ENCODE assay signal across 15 cellular contexts in genomic region chr14:96269359-96269710, GRCh38. TPM values are rescaled to one million over a fixed set of nuclear protein-coding genes. Genes with fewer than 3 reads are reported as not detected.
DNase-seq lines count a peak whose midpoint lies in the region; ATAC-seq and TF ChIP-seq lines count a peak whose summit lies in the region.
"Had no signal": no experiment of that assay in that cellular context is flagged by ENCODE, and none has a peak within 500 bp of the region (broad histone marks: within the 10 kb centered on the region; RNA-seq: fewer than 3 reads in every experiment).

No MANE protein-coding gene starts in this region.

- 71% methylated on average over 10 of the region's 10 CpGs for WGBS in esophagus muscularis mucosa
- 62 to 64% methylated on average over 10 of the region's 10 CpGs for WGBS in lower leg skin, 2 donors

- H3K4me3 ChIP-seq in esophagus muscularis mucosa = no peak overlapping the region
- no peak overlapping the region for H3K4me3 ChIP-seq in uterus
- no peak overlapping the region for H3K4me3 ChIP-seq in lower leg skin (ENCODE audit: low read depth, poor library complexity, severe bottlenecking)
- H3K4me3 ChIP-seq: dorsolateral prefrontal cortex had no signal

- H3K9me3 ChIP-seq in esophagus muscularis mucosa (peaks cover 0 to 11% (median 4%) of the 10 kb centered on the region in 4 donors), uterus (no peaks in the 10 kb centered on the region)

- no peak for ATAC-seq in stimulated activated naive CD8-positive, alpha-beta T cell treated with anti-CD3 and anti-CD28 coated beads, Interleukin-15, Interleukin-2, amounts not matched to agents 100 U/mL and 50 U/mL, for 24 hours

- H3K27ac Mint-ChIP-seq in osteocyte (ENCODE audit: unreplicated experiment) = peak overlapping the region; percentile 44
- H3K27ac Mint-ChIP-seq: activated naive CD4-positive, alpha-beta T cell treated with anti-CD3 and anti-CD28 coated beads, Interleukin-2, amount 10 ng/mL, durations not matched to agents 7 days and 5 days had no signal

- H3K9me3 Mint-ChIP-seq in osteocyte (ENCODE audit: unreplicated experiment) = peaks cover 13% of the 10 kb centered on the region

- peaks cover 33% of the 10 kb centered on the region for H3K4me1 Mint-ChIP-seq in osteocyte (ENCODE audit: unreplicated experiment)
- H3K4me1 Mint-ChIP-seq: activated naive CD4-positive, alpha-beta T cell treated with anti-CD3 and anti-CD28 coated beads, Interleukin-2, amount 10 ng/mL, durations not matched to agents 7 days and 5 days had no signal

- no peak overlapping the region for H3K4me3 Mint-ChIP-seq in osteocyte (ENCODE audit: unreplicated experiment)
- H3K4me3 Mint-ChIP-seq: activated naive CD4-positive, alpha-beta T cell treated with anti-CD3 and anti-CD28 coated beads, Interleukin-2, amount 10 ng/mL, durations not matched to agents 7 days and 5 days; brain had no signal

- H3K27me3 Mint-ChIP-seq in osteocyte (ENCODE audit: unreplicated experiment) = no peaks in the 10 kb centered on the region

- peaks cover 0 to 32% (median 21%) of the 10 kb centered on the region in 4 donors for H3K4me1 ChIP-seq in esophagus muscularis mucosa
- peaks cover 0 to 6% of the 10 kb centered on the region in 2 donors for H3K4me1 ChIP-seq in uterus

- CTCF ChIA-PET in RWPE1 (lab: Yijun Ruan, JAX) = interaction anchor here (0.6 to 1.2 kb wide), 2 partner anchors 13 to 164 kb away, joined by 3 read pairs; partner anchors contain the start of gene BDKRB1

- H3K36me3 ChIP-seq in esophagus muscularis mucosa = no peaks in the 10 kb centered on the region
- H3K36me3 ChIP-seq in uterus = no peaks in the 10 kb centered on the region

- H3K27ac ChIP-seq in RWPE1 (peak overlapping the region; percentile 93), esophagus muscularis mucosa (replicated peaks in 1 of 4) (peak overlapping the region; percentile 48 to 63 (median 62)), uterus (peak overlapping the region; percentile 74 to 76)
- H3K27ac ChIP-seq: dorsolateral prefrontal cortex had no signal

- H3K36me3 Mint-ChIP-seq in osteocyte (ENCODE audit: unreplicated experiment) = no peaks in the 10 kb centered on the region
- H3K36me3 Mint-ChIP-seq: activated naive CD4-positive, alpha-beta T cell treated with anti-CD3 and anti-CD28 coated beads, Interleukin-2, amount 10 ng/mL, durations not matched to agents 7 days and 5 days had no signal

- TF ChIP-seq POLR2A in esophagus muscularis mucosa (IDR thresholded peaks at IDR 0.05; ENCODE audit: low read depth) = no peak
- no peak for TF ChIP-seq POLR2A in uterus (IDR thresholded peaks at IDR 0.05)
- TF ChIP-seq POLR2A in lower leg skin (IDR thresholded peaks at IDR 0.05) = no peak

- POLR2A ChIA-PET in RWPE1 (lab: Yijun Ruan, JAX; ENCODE audit: low non-redundant PET) = interaction anchor here (0.5 kb wide), 1 partner anchor 8 kb away, joined by 3 read pairs; no protein-coding TSS in a partner anchor

- intact Hi-C loops in esophagus muscularis mucosa (cut with DNase I) (no loop called here), uterus (cut with DNase I; ENCODE audit: low total_unique reads) (no loop called here), lower leg skin (cut with DNase I; ENCODE audit: low total_unique reads) (no loop called here)

- no peak for TF ChIP-seq EP300 in esophagus muscularis mucosa (IDR thresholded peaks at IDR 0.05)

- no peaks in the 10 kb centered on the region for H3K27me3 ChIP-seq in esophagus muscularis mucosa
- H3K27me3 ChIP-seq in uterus = no peaks in the 10 kb centered on the region
- H3K27me3 ChIP-seq: dorsolateral prefrontal cortex had no signal

- TF ChIP-seq CTCF in RWPE1 (conservative IDR thresholded peaks at IDR 0.05; ENCODE audit: low read depth) (no peak), esophagus muscularis mucosa (IDR thresholded peaks at IDR 0.05) (no peak), osteocyte (IDR thresholded peaks at IDR 0.05) (no peak), uterus (IDR thresholded peaks at IDR 0.05) (no peak), lower leg skin (IDR thresholded peaks at IDR 0.05) (no peak)

- DNase-seq in RWPE1 (ENCODE audit: low spot score) = no peak
- DNase-seq in esophagus muscularis mucosa (ENCODE audit: extremely low spot score) = no peak
- DNase-seq in osteocyte (ENCODE audit: extremely low spot score, unreplicated experiment) = no peak
- no peak for DNase-seq in uterus
- DNase-seq in SHP77 (lab: John Stamatoyannopoulos, UW) = no peak
- DNase-seq in stimulated activated naive CD8-positive, alpha-beta T cell treated with anti-CD3 and anti-CD28 coated beads, Interleukin-15, Interleukin-2, amounts not matched to agents 100 U/mL and 50 U/mL, for 24 hours = no peak
- no peak for DNase-seq in lower leg skin (ENCODE audit: low spot score in 2 of 2)
- DNase-seq: activated naive CD4-positive, alpha-beta T cell treated with anti-CD3 and anti-CD28 coated beads, Interleukin-2, amount 10 ng/mL, durations not matched to agents 7 days and 5 days; activated T-cell treated with anti-CD3 and anti-CD28 coated beads for 4 hours; dorsolateral prefrontal cortex; hippocampal formation; NCI-H2029 treated with DMSO at 0.1 percent for 48 hours; NCI-H524 had no signal

RNA-seq across cellular contexts. Expression of gene BDKRB1, which starts 13.3 kb away (rescaled TPM):
- total RNA-seq in esophagus muscularis mucosa = 1 to 10 TPM in 2 of 4 donors, under 1 TPM in 2; 0.39 to 7.0 (median 1.4) TPM
- total RNA-seq in osteocyte = not detected in 2 replicates
- total RNA-seq in uterus = 1 to 10 TPM in 1 of 4 donors, under 1 TPM in 1, not detected in 2; 0.83 to 3.7 TPM
- 1 to 10 TPM in 3 of 4 donors, under 1 TPM in 1; 0.91 to 5.4 (median 1.8) TPM for total RNA-seq in lower leg skin
- total RNA-seq: OCI-LY7 had no signal
